Comparison of ENCODE assay signal across 12 cellular contexts in the genomic region with DNA sequence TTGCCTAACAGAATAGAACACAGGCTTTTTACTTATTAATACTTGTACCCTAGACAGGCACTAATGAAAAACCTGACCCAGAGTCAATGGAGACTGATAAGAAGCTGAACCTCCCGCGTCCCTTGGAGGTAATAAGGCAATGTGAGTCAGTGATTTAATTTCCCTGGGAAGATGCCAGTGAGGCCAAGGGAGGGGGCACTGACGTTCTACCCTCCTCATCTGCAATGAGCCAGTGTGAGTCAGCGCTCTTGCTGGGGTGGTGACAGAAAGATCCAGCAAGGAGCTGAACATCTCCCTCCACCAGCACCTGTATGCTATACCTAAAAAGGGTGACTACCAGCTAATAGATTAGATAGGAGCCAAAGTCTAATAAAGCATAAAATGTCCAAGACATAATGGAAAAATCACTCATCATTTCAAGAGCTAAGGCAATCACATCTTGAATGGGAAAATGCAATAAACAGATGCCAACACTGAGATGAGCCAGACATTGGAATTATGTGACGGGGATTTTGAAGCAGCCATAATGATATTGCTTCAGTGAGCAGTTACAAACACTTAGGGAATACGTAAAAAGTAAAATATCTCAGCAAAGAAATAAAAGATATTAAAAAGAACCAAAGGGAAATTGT.
DNase-seq lines count a peak whose midpoint lies in the region; ATAC-seq and TF ChIP-seq lines count a peak whose summit lies in the region.
"Had no signal": no experiment of that assay in that cellular context is flagged by ENCODE, and none has a peak within 500 bp of the region (broad histone marks: within the 10 kb centered on the region; RNA-seq: fewer than 3 reads in every experiment).

No MANE protein-coding gene starts in this region.

- H3K27me3 ChIP-seq in psoas muscle (ENCODE audit: insufficient read depth in 3 of 3, low read length in 2 of 3) (no peaks in the 10 kb centered on the region), testis (no peaks in the 10 kb centered on the region), Karpas-422 (ENCODE audit: low read length) (no peaks in the 10 kb centered on the region)
- H3K27me3 ChIP-seq: tibial artery had no signal

- H3K9me2 ChIP-seq in Karpas-422 (replicated peaks; ENCODE audit: insufficient read depth, low read length) = no peaks in the 10 kb centered on the region

- intact Hi-C loops in psoas muscle (cut with DNase I) = no loop called here
- intact Hi-C loops in testis (cut with DNase I; ENCODE audit: low total_unique reads) = no loop called here

- H3K79me2 ChIP-seq in Karpas-422 (ENCODE audit: low read length) = peaks cover 6% of the 10 kb centered on the region; the same call in 1 of the 2 replicates

- H3K4me2 ChIP-seq in Karpas-422 (ENCODE audit: low read depth, low read length, poor library complexity, severe bottlenecking) = no peak overlapping the region
- H3K4me2 ChIP-seq: KMS-11 had no signal

- no peaks in the 10 kb centered on the region for H4K20me1 ChIP-seq in Karpas-422 (ENCODE audit: insufficient read depth, low read depth, low read length)

- no peak overlapping the region for H2AFZ ChIP-seq in Karpas-422 (ENCODE audit: low read length)

- DNase-seq in Daoy (ENCODE audit: low read depth) (peak; percentile 92), RWPE1 (ENCODE audit: low spot score) (peak; percentile 54), fibroblast of the aortic adventitia (ENCODE audit: low read depth) (peak; percentile 83), psoas muscle (peak in 1 of 2 donors; percentile 56), testis (no peak), Karpas-422 (no peak)
- DNase-seq in activated naive CD4-positive, alpha-beta T cell treated with anti-CD3 and anti-CD28 coated beads, Interleukin-2, amount 50 U/mL, for 16 hours = no peak
- DNase-seq: activated effector memory CD4-positive, alpha-beta T cell treated with anti-CD3 and anti-CD28 coated beads, Interleukin-2, amount 50 U/mL, for 16 hours; stimulated activated CD4-positive, alpha-beta T cell treated with anti-CD3 and anti-CD28 coated beads, Interleukin-2, amount 100 ng/mL, for 24 hours had no signal

- H3K36me3 ChIP-seq in psoas muscle (ENCODE audit: insufficient read depth in 1 of 2, low read depth in 1 of 2) (no peaks in the 10 kb centered on the region), testis (ENCODE audit: low read depth, missing control alignments) (no peaks in the 10 kb centered on the region), Karpas-422 (ENCODE audit: insufficient read depth, low read length) (no peaks in the 10 kb centered on the region)

- TF ChIP-seq CTCF in RWPE1 (conservative IDR thresholded peaks at IDR 0.05; ENCODE audit: low read depth) (no peak), fibroblast of the aortic adventitia (IDR thresholded peaks at IDR 0.05; ENCODE audit: insufficient read depth, low read length) (no peak), psoas muscle (IDR thresholded peaks at IDR 0.05) (no peak), testis (IDR thresholded peaks at IDR 0.05) (no peak)

- ATAC-seq in psoas muscle (peak; percentile 77 to 88 (median 86)), GM18909 (IDR thresholded peaks at IDR 0.05; ENCODE audit: poor library complexity, unreplicated experiment) (no peak)

- no peak for TF ChIP-seq POLR2A in testis (IDR thresholded peaks at IDR 0.05)

- no peak overlapping the region for H3K9ac ChIP-seq in Karpas-422 (ENCODE audit: low read length)
- H3K9ac ChIP-seq: KMS-11 had no signal

- WGBS in psoas muscle, 3 donors = 69 to 79% (median 72%) methylated on average over 6 of the region's 6 CpGs
- WGBS in testis, 2 donors = 67 to 71% methylated on average over 6 of the region's 6 CpGs

- H3K27ac ChIP-seq in RWPE1 (no peak overlapping the region), psoas muscle (no peak overlapping the region), testis (no peak overlapping the region), Karpas-422 (ENCODE audit: low read length) (no peak overlapping the region)
- H3K27ac ChIP-seq: KMS-11 had no signal

- CTCF ChIA-PET in RWPE1 (lab: Yijun Ruan, JAX) = interaction anchor here (0.6 to 1.2 kb wide), 3 partner anchors 24 to 74 kb away, joined by 3 to 5 read pairs (median 3); no protein-coding TSS in a partner anchor

- POLR2A ChIA-PET in RWPE1 (lab: Yijun Ruan, JAX; ENCODE audit: low non-redundant PET) = no interaction called here

- H3K9me3 ChIP-seq in psoas muscle (no peaks in the 10 kb centered on the region), testis (no peaks in the 10 kb centered on the region), Karpas-422 (ENCODE audit: low read length) (no peaks in the 10 kb centered on the region)
- H3K9me3 ChIP-seq: tibial artery had no signal

- H3K4me1 ChIP-seq in psoas muscle (no peaks in the 10 kb centered on the region), testis (no peaks in the 10 kb centered on the region), Karpas-422 (ENCODE audit: low read length) (peaks cover 9% of the 10 kb centered on the region)

- H3K4me3 ChIP-seq in fibroblast of the aortic adventitia (ENCODE audit: low read depth, low read length) (no peak overlapping the region), psoas muscle (no peak overlapping the region), testis (no peak overlapping the region), Karpas-422 (ENCODE audit: low read length) (no peak overlapping the region)
- H3K4me3 ChIP-seq: tibial artery had no signal

Comparison
In these comparisons a context has a peak if more than half of its experiments do, and no peak if none do; other contexts are left out.
1. DNase-seq: peak in Daoy (single experiment), RWPE1 (single experiment) and fibroblast of the aortic adventitia (single experiment); none in testis (single experiment), activated naive CD4-positive, alpha-beta T cell treated with anti-CD3 and anti-CD28 coated beads, Interleukin-2, amount 50 U/mL, for 16 hours (single experiment) and Karpas-422 (single experiment).